8 cellular contexts compared by ENCODE assay signal in the genomic region with DNA sequence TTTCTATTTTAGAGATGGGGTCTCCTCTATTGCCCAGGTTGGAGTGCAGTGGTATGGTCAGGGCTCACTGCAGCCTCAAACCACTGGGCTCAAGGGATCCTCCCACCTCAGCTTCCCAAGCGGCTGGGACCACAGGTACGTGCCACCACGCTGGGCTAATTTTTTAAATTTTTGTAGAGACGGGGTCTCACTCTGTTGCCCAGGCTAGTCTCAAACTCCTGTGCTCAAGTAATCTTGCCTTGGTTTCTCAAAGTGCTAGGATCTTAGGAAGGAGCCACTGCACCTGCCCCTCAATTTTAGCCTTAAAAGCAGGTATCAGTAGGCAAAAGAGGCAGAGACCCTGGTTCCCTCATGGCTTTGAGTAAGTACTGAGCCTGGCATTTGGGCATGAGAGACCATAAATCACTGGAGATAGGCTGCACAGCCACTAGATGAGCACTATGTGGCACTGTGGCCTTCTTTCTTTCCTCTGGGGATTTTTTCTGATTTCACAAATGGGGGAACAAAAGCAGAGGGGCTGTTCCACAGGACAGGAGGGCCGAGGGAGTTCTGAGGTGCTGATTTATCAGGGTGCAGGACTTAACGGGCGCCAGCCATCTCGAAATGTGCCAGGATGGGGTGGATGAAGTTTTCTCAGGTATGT.
A peak's percentile ranks its signal among the peaks of the same experiment; 100 is the strongest.
DNase-seq lines count a peak whose midpoint lies in the region; ATAC-seq and TF ChIP-seq lines count a peak whose summit lies in the region.

No MANE protein-coding gene starts in this region.

- no peak overlapping the region for H3K27ac Mint-ChIP-seq in endodermal cell

- H3K4me1 ChIP-seq in RWPE2 (ENCODE audit: insufficient read depth, poor library complexity, severe bottlenecking) (no peaks in the 10 kb centered on the region), endodermal cell (ENCODE audit: control insufficient read depth, insufficient read depth, low read length) (peaks cover 3% of the 10 kb centered on the region)

- no peaks in the 10 kb centered on the region for H3K27me3 ChIP-seq in RWPE2 (ENCODE audit: insufficient read depth, poor library complexity, severe bottlenecking)
- H3K27me3 ChIP-seq in endodermal cell (ENCODE audit: control insufficient read depth, insufficient read depth, low read length, poor library complexity, severe bottlenecking), result no peaks in the 10 kb centered on the region

- H3K36me3 ChIP-seq in RWPE2 (ENCODE audit: low read depth), result no peaks in the 10 kb centered on the region
- no peaks in the 10 kb centered on the region for H3K36me3 ChIP-seq in endodermal cell (ENCODE audit: control insufficient read depth, insufficient read depth, low read length)

- no peaks in the 10 kb centered on the region for H3K36me3 Mint-ChIP-seq in endodermal cell (ENCODE audit: low read depth)

- 81 to 94% methylated on average over 2 to 8 of the region's 8 CpGs for WGBS in endodermal cell (ENCODE audit: insufficient coverage in 1 of 2, insufficient read length in 1 of 2), 2 experiments

- DNase-seq in NCI-H524 (lab: John Stamatoyannopoulos, UW), result peak; percentile 51 to 83
- no peak for DNase-seq in NCI-H524 treated with DMSO at 0.1 percent for 48 hours (lab: John Stamatoyannopoulos, UW)
- DNase-seq in HuH-7.5 (ENCODE audit: low spot score), result peak; percentile 37
- no peak for DNase-seq in RWPE2 (ENCODE audit: low spot score)
- DNase-seq in endodermal cell, result peak; percentile 74
- DNase-seq in middle frontal gyrus (ENCODE audit: extremely low spot score, low spot score), result peak; percentile 38

- no peaks in the 10 kb centered on the region for H3K9me3 Mint-ChIP-seq in endodermal cell

- H3K27me3 Mint-ChIP-seq in endodermal cell (ENCODE audit: insufficient read depth), result no peaks in the 10 kb centered on the region

- no peak overlapping the region for H3K9ac ChIP-seq in endodermal cell (ENCODE audit: extremely low read depth, low read length, poor library complexity, severe bottlenecking)

- ATAC-seq in RWPE2 (ENCODE audit: low read depth) (peak; percentile 74), GM18873 (IDR thresholded peaks at IDR 0.05; ENCODE audit: low FRiP score, unreplicated experiment) (no peak), GM21526 (IDR thresholded peaks at IDR 0.05; ENCODE audit: low FRiP score, unreplicated experiment) (no peak)

- H3K4me1 Mint-ChIP-seq in endodermal cell, result peaks cover 16% of the 10 kb centered on the region

- H3K4me3 ChIP-seq in RWPE2 (ENCODE audit: severe bottlenecking) (no peak overlapping the region), endodermal cell (ENCODE audit: low read length) (no peak overlapping the region)

- H3K4me3 Mint-ChIP-seq in endodermal cell, result no peak overlapping the region

- H3K27ac ChIP-seq in RWPE2 (ENCODE audit: poor library complexity, severe bottlenecking) (no peak overlapping the region), endodermal cell (ENCODE audit: low read depth, low read length) (no peak overlapping the region)

- H3K9me3 ChIP-seq in RWPE2 (ENCODE audit: severe bottlenecking) (no peaks in the 10 kb centered on the region), endodermal cell (ENCODE audit: control insufficient read depth, low read length) (no peaks in the 10 kb centered on the region)

- TF ChIP-seq CTCF in RWPE2 (IDR thresholded peaks at IDR 0.05; ENCODE audit: poor library complexity, severe bottlenecking) (peak; percentile 65), endodermal cell (conservative IDR thresholded peaks at IDR 0.05) (peak; percentile 80)

Comparison
In these comparisons a context has a peak if more than half of its experiments do, and no peak if none do; other contexts are left out.
1. DNase-seq: peak in NCI-H524 (2 of 2), HuH-7.5 (single experiment), endodermal cell (single experiment) and middle frontal gyrus (single experiment); none in NCI-H524 treated with DMSO at 0.1 percent for 48 hours (single experiment) and RWPE2 (single experiment).